ENCODE assay signal across 13 cellular contexts in genomic region chr6:142883011-142883410, GRCh38.
DNase-seq lines count a peak whose midpoint lies in the region; TF ChIP-seq lines count a peak whose summit lies in the region.
"Had no signal": no experiment of that assay in that cellular context is flagged by ENCODE, and none has a peak within 500 bp of the region (broad histone marks: within the 10 kb centered on the region; RNA-seq: fewer than 3 reads in every experiment).

No MANE protein-coding gene starts in this region.

- H3K4me1 Mint-ChIP-seq in osteocyte (ENCODE audit: unreplicated experiment) = peaks cover 53% of the 10 kb centered on the region

- TF ChIP-seq CTCF in cardiac fibroblast (IDR thresholded peaks at IDR 0.05; ENCODE audit: low read depth, low read length) (no peak), osteocyte (IDR thresholded peaks at IDR 0.05) (no peak)

- DNase-seq in EL (peak; percentile 50), M059J (ENCODE audit: low read depth) (peak; percentile 27), cardiac fibroblast (ENCODE audit: low read depth in 2 of 2) (peak; percentile 72 to 85), osteocyte (ENCODE audit: extremely low spot score, unreplicated experiment) (no peak), ureter (ENCODE audit: low spot score) (no peak), SW480 (ENCODE audit: low spot score) (no peak), SHP77 treated with DMSO at 0.1 percent for 48 hours (lab: John Stamatoyannopoulos, UW) (no peak)
- DNase-seq: activated CD4-positive, CD25-positive, alpha-beta regulatory T cell treated with anti-CD3 and anti-CD28 coated beads, Interleukin-2, amount 50 U/mL, for 72 hours; activated gamma-delta T cell; colonic mucosa; NCI-H2171; sigmoid colon had no signal

- H3K9me3 Mint-ChIP-seq in osteocyte (ENCODE audit: unreplicated experiment) = no peaks in the 10 kb centered on the region

- peaks cover 3% of the 10 kb centered on the region for H3K36me3 Mint-ChIP-seq in osteocyte (ENCODE audit: unreplicated experiment)

- H3K27ac Mint-ChIP-seq in osteocyte (ENCODE audit: unreplicated experiment) = peak overlapping the region; percentile 53

- no peak overlapping the region for H3K4me3 Mint-ChIP-seq in osteocyte (ENCODE audit: unreplicated experiment)

- no peaks in the 10 kb centered on the region for H3K27me3 Mint-ChIP-seq in osteocyte (ENCODE audit: unreplicated experiment)

- no peak overlapping the region for H3K4me3 ChIP-seq in cardiac fibroblast (replicated peaks in 1 of 2; ENCODE audit: low read depth in 2 of 2, low read length in 2 of 2)
- H3K4me3 ChIP-seq: colonic mucosa, sigmoid colon, suprapubic skin had no signal

Comparison
In these comparisons a context has a peak if more than half of its experiments do, and no peak if none do; other contexts are left out.
1. DNase-seq: peak in EL (single experiment), M059J (single experiment) and cardiac fibroblast (2 of 2); none in osteocyte (single experiment), ureter (single experiment), SW480 (single experiment) and SHP77 treated with DMSO at 0.1 percent for 48 hours (single experiment).